24 cellular contexts compared by ENCODE assay signal in genomic region chr9:12462861-12463260, GRCh38.
"Had no signal": no experiment of that assay in that cellular context is flagged by ENCODE, and none has a peak within 500 bp of the region (broad histone marks: within the 10 kb centered on the region; RNA-seq: fewer than 3 reads in every experiment).

No MANE protein-coding gene starts in this region.

- H3K36me3 ChIP-seq: colonic mucosa, esophagus squamous epithelium, gastrocnemius medialis, heart right ventricle, left lung, lower lobe of right lung had no signal

- H3K27me3 Mint-ChIP-seq: dendritic cell treated with granulocyte-macrophage colony-stimulating factor and Interleukin-4, amounts not matched to agents 40 ng/mL and 50 ng/mL, for 4 days; effector memory CD8-positive, alpha-beta T cell; naive thymus-derived CD4-positive, alpha-beta T cell had no signal

- H3K4me1 ChIP-seq: colonic mucosa, esophagus squamous epithelium, gastrocnemius medialis, heart right ventricle, left lung, lower lobe of right lung had no signal

- H3K4me1 Mint-ChIP-seq: naive thymus-derived CD4-positive, alpha-beta T cell had no signal

- H3K4me3 Mint-ChIP-seq: dendritic cell treated with granulocyte-macrophage colony-stimulating factor and Interleukin-4, amounts not matched to agents 40 ng/mL and 50 ng/mL, for 4 days; effector memory CD8-positive, alpha-beta T cell; endodermal cell; naive thymus-derived CD4-positive, alpha-beta T cell had no signal

- H3K36me3 Mint-ChIP-seq: naive thymus-derived CD4-positive, alpha-beta T cell had no signal

- DNase-seq: colonic mucosa; cortex of kidney; effector CD8-positive, alpha-beta T cell; effector memory CD8-positive, alpha-beta T cell; endodermal cell; erythroblast; esophagus squamous epithelium; foreskin fibroblast; foreskin melanocyte; gastrocnemius medialis; glutamatergic neuron; head of caudate nucleus; heart right ventricle; hippocampal formation; left cardiac atrium; left lung; left ventricle myocardium superior; lower lobe of right lung; mesenchymal stem cell; midbrain; naive thymus-derived CD4-positive, alpha-beta T cell had no signal

- H3K27ac Mint-ChIP-seq: dendritic cell treated with granulocyte-macrophage colony-stimulating factor and Interleukin-4, amounts not matched to agents 40 ng/mL and 50 ng/mL, for 4 days; effector memory CD8-positive, alpha-beta T cell; naive thymus-derived CD4-positive, alpha-beta T cell had no signal

- H3K4me3 ChIP-seq: colonic mucosa, esophagus squamous epithelium, gastrocnemius medialis, heart right ventricle, left lung, lower lobe of right lung had no signal

- H3K9me3 Mint-ChIP-seq: dendritic cell treated with granulocyte-macrophage colony-stimulating factor and Interleukin-4, amounts not matched to agents 40 ng/mL and 50 ng/mL, for 4 days had no signal

- H3K27me3 ChIP-seq: colonic mucosa, esophagus squamous epithelium, gastrocnemius medialis, heart right ventricle, left lung had no signal

- H3K27ac ChIP-seq: colonic mucosa, epithelial cell of prostate, esophagus squamous epithelium, gastrocnemius medialis, heart right ventricle, left lung, lower lobe of right lung had no signal

- H3K9me3 ChIP-seq: colonic mucosa, esophagus squamous epithelium, gastrocnemius medialis, heart right ventricle, left lung, lower lobe of right lung had no signal

- ATAC-seq: effector memory CD8-positive, alpha-beta T cell; esophagus mucosa; gastrocnemius medialis; heart right ventricle; left cardiac atrium; left lung; left ventricle myocardium superior; lower lobe of right lung; naive thymus-derived CD4-positive, alpha-beta T cell had no signal
